Comparison of ENCODE assay signal across 1 cellular context in genomic region chr1:26941311-26941710, GRCh38.
TF ChIP-seq lines count a peak whose summit lies in the region.

No MANE protein-coding gene starts in this region.

TF ChIP-seq in HepG2, 621 proteins besides CTCF, POLR2A, EP300 and RAD21:
- TF ChIP-seq, protein P1, sequence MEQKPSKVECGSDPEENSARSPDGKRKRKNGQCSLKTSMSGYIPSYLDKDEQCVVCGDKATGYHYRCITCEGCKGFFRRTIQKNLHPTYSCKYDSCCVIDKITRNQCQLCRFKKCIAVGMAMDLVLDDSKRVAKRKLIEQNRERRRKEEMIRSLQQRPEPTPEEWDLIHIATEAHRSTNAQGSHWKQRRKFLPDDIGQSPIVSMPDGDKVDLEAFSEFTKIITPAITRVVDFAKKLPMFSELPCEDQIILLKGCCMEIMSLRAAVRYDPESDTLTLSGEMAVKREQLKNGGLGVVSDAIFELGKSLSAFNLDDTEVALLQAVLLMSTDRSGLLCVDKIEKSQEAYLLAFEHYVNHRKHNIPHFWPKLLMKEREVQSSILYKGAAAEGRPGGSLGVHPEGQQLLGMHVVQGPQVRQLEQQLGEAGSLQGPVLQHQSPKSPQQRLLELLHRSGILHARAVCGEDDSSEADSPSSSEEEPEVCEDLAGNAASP (CRISPR knock-in tag; IDR thresholded peaks at IDR 0.05; ENCODE audit: borderline replicate concordance): no peak
- TF ChIP-seq ZNF383 (CRISPR knock-in tag; IDR thresholded peaks at IDR 0.05; ENCODE audit: borderline replicate concordance) (no peak), ZBTB21 (CRISPR knock-in tag; IDR thresholded peaks at IDR 0.05) (no peak), KLF9 (CRISPR knock-in tag; IDR thresholded peaks at IDR 0.05; ENCODE audit: low read depth) (no peak), HOXA5 (CRISPR knock-in tag; IDR thresholded peaks at IDR 0.05) (no peak), TOPORS (CRISPR knock-in tag; IDR thresholded peaks at IDR 0.05) (no peak), SP2 (CRISPR knock-in tag; IDR thresholded peaks at IDR 0.05) (no peak), MAFF (IDR thresholded peaks at IDR 0.05; ENCODE audit: low read depth, low read length) (no peak), ZNF609 (CRISPR knock-in tag; IDR thresholded peaks at IDR 0.05; ENCODE audit: borderline replicate concordance) (no peak), ZUFSP (CRISPR knock-in tag; IDR thresholded peaks at IDR 0.05; ENCODE audit: borderline replicate concordance) (no peak)
- TF ChIP-seq, protein P2, sequence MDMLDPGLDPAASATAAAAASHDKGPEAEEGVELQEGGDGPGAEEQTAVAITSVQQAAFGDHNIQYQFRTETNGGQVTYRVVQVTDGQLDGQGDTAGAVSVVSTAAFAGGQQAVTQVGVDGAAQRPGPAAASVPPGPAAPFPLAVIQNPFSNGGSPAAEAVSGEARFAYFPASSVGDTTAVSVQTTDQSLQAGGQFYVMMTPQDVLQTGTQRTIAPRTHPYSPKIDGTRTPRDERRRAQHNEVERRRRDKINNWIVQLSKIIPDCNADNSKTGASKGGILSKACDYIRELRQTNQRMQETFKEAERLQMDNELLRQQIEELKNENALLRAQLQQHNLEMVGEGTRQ (IDR thresholded peaks at IDR 0.05; ENCODE audit: low read depth, low read length): no peak
- TF ChIP-seq, protein P2 (CRISPR knock-in tag; IDR thresholded peaks at IDR 0.05; ENCODE audit: borderline replicate concordance): no peak
- TF ChIP-seq, protein P3, sequence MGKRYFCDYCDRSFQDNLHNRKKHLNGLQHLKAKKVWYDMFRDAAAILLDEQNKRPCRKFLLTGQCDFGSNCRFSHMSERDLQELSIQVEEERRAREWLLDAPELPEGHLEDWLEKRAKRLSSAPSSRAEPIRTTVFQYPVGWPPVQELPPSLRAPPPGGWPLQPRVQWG (CRISPR knock-in tag; IDR thresholded peaks at IDR 0.05; ENCODE audit: borderline replicate concordance, low read depth): no peak
- TF ChIP-seq, protein P4, sequence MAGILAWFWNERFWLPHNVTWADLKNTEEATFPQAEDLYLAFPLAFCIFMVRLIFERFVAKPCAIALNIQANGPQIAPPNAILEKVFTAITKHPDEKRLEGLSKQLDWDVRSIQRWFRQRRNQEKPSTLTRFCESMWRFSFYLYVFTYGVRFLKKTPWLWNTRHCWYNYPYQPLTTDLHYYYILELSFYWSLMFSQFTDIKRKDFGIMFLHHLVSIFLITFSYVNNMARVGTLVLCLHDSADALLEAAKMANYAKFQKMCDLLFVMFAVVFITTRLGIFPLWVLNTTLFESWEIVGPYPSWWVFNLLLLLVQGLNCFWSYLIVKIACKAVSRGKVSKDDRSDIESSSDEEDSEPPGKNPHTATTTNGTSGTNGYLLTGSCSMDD (CRISPR knock-in tag; IDR thresholded peaks at IDR 0.05): no peak
- TF ChIP-seq, protein P5, sequence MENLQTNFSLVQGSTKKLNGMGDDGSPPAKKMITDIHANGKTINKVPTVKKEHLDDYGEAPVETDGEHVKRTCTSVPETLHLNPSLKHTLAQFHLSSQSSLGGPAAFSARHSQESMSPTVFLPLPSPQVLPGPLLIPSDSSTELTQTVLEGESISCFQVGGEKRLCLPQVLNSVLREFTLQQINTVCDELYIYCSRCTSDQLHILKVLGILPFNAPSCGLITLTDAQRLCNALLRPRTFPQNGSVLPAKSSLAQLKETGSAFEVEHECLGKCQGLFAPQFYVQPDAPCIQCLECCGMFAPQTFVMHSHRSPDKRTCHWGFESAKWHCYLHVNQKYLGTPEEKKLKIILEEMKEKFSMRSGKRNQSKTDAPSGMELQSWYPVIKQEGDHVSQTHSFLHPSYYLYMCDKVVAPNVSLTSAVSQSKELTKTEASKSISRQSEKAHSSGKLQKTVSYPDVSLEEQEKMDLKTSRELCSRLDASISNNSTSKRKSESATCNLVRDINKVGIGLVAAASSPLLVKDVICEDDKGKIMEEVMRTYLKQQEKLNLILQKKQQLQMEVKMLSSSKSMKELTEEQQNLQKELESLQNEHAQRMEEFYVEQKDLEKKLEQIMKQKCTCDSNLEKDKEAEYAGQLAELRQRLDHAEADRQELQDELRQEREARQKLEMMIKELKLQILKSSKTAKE (CRISPR knock-in tag; IDR thresholded peaks at IDR 0.05; ENCODE audit: borderline replicate concordance): no peak
